Comparison of ENCODE assay signal across 1 cellular context in genomic region chr9:136400038-136400834, GRCh38.
A peak's percentile ranks its signal among the peaks of the same experiment; 100 is the strongest.
TF ChIP-seq lines count a peak whose summit lies in the region.

A gene with protein sequence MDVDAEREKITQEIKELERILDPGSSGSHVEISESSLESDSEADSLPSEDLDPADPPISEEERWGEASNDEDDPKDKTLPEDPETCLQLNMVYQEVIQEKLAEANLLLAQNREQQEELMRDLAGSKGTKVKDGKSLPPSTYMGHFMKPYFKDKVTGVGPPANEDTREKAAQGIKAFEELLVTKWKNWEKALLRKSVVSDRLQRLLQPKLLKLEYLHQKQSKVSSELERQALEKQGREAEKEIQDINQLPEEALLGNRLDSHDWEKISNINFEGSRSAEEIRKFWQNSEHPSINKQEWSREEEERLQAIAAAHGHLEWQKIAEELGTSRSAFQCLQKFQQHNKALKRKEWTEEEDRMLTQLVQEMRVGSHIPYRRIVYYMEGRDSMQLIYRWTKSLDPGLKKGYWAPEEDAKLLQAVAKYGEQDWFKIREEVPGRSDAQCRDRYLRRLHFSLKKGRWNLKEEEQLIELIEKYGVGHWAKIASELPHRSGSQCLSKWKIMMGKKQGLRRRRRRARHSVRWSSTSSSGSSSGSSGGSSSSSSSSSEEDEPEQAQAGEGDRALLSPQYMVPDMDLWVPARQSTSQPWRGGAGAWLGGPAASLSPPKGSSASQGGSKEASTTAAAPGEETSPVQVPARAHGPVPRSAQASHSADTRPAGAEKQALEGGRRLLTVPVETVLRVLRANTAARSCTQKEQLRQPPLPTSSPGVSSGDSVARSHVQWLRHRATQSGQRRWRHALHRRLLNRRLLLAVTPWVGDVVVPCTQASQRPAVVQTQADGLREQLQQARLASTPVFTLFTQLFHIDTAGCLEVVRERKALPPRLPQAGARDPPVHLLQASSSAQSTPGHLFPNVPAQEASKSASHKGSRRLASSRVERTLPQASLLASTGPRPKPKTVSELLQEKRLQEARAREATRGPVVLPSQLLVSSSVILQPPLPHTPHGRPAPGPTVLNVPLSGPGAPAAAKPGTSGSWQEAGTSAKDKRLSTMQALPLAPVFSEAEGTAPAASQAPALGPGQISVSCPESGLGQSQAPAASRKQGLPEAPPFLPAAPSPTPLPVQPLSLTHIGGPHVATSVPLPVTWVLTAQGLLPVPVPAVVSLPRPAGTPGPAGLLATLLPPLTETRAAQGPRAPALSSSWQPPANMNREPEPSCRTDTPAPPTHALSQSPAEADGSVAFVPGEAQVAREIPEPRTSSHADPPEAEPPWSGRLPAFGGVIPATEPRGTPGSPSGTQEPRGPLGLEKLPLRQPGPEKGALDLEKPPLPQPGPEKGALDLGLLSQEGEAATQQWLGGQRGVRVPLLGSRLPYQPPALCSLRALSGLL (N-terminal part only) (minus strand): TSS chr9:136400170. CDS start chr9:136398428, 1,742 bp downstream.

TF ChIP-seq in K562, 482 proteins besides CTCF, POLR2A, EP300 and RAD21 (continued from another document and continues in another):
- TF ChIP-seq HES1 (IDR thresholded peaks at IDR 0.05; ENCODE audit: low read depth) = no peak
- no peak for TF ChIP-seq ZNF668 (CRISPR knock-in tag; IDR thresholded peaks at IDR 0.05)
- peak; percentile 44; the same call in 1 of the 2 replicates for TF ChIP-seq ZKSCAN1 (IDR thresholded peaks at IDR 0.05; ENCODE audit: low read depth, low read length)
- TF ChIP-seq HIVEP1 (CRISPR knock-in tag; IDR thresholded peaks at IDR 0.05) = no peak
- no peak for TF ChIP-seq NFATC3 (IDR thresholded peaks at IDR 0.05)
- TF ChIP-seq, protein P1, sequence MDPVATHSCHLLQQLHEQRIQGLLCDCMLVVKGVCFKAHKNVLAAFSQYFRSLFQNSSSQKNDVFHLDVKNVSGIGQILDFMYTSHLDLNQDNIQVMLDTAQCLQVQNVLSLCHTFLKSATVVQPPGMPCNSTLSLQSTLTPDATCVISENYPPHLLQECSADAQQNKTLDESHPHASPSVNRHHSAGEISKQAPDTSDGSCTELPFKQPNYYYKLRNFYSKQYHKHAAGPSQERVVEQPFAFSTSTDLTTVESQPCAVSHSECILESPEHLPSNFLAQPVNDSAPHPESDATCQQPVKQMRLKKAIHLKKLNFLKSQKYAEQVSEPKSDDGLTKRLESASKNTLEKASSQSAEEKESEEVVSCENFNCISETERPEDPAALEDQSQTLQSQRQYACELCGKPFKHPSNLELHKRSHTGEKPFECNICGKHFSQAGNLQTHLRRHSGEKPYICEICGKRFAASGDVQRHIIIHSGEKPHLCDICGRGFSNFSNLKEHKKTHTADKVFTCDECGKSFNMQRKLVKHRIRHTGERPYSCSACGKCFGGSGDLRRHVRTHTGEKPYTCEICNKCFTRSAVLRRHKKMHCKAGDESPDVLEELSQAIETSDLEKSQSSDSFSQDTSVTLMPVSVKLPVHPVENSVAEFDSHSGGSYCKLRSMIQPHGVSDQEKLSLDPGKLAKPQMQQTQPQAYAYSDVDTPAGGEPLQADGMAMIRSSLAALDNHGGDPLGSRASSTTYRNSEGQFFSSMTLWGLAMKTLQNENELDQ (CRISPR knock-in tag; IDR thresholded peaks at IDR 0.05; ENCODE audit: borderline replicate concordance) = no peak
- TF ChIP-seq ZNF408 (CRISPR knock-in tag; IDR thresholded peaks at IDR 0.05; ENCODE audit: low read depth) = no peak
- TF ChIP-seq CBX1 (IDR thresholded peaks at IDR 0.05; ENCODE audit: low read depth) = 0 out of 2 replicates have a peak, but pooled peaks have one; percentile 47
- no peak for TF ChIP-seq ZNF354B (CRISPR knock-in tag; IDR thresholded peaks at IDR 0.05)
- no peak for TF ChIP-seq ZNF79 (CRISPR knock-in tag; IDR thresholded peaks at IDR 0.05; ENCODE audit: low read depth)
- no peak for TF ChIP-seq FOXA3 (CRISPR knock-in tag; conservative IDR thresholded peaks at IDR 0.05 in 1 of 2, IDR thresholded peaks at IDR 0.05 in 1 of 2)
- no peak for TF ChIP-seq ASH1L (IDR thresholded peaks at IDR 0.05; ENCODE audit: borderline replicate concordance, low read depth, partially characterized antibody)
- TF ChIP-seq ZFP30 (CRISPR knock-in tag; IDR thresholded peaks at IDR 0.05; ENCODE audit: borderline replicate concordance) = no peak
- no peak for TF ChIP-seq ZFPM2 (CRISPR knock-in tag; IDR thresholded peaks at IDR 0.05)
- peak; percentile 76 to 81 for TF ChIP-seq MAZ (CRISPR knock-in tag; conservative IDR thresholded peaks at IDR 0.05 in 1 of 2, IDR thresholded peaks at IDR 0.05 in 1 of 2)
- TF ChIP-seq KAT8 (IDR thresholded peaks at IDR 0.05; ENCODE audit: low read depth) = no peak
- no peak for TF ChIP-seq PBX2 (CRISPR knock-in tag; IDR thresholded peaks at IDR 0.05; ENCODE audit: low read depth)
- no peak for TF ChIP-seq PBX2 (tag; conservative IDR thresholded peaks at IDR 0.05; ENCODE audit: low read depth)
- no peak for TF ChIP-seq MEF2A (IDR thresholded peaks at IDR 0.05; ENCODE audit: control insufficient read depth, low read depth, low read length)
- TF ChIP-seq, protein P2, sequence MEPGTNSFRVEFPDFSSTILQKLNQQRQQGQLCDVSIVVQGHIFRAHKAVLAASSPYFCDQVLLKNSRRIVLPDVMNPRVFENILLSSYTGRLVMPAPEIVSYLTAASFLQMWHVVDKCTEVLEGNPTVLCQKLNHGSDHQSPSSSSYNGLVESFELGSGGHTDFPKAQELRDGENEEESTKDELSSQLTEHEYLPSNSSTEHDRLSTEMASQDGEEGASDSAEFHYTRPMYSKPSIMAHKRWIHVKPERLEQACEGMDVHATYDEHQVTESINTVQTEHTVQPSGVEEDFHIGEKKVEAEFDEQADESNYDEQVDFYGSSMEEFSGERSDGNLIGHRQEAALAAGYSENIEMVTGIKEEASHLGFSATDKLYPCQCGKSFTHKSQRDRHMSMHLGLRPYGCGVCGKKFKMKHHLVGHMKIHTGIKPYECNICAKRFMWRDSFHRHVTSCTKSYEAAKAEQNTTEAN (CRISPR knock-in tag; IDR thresholded peaks at IDR 0.05) = no peak
- no peak for TF ChIP-seq SNAPC5 (CRISPR knock-in tag; IDR thresholded peaks at IDR 0.05)
- TF ChIP-seq, protein P3, sequence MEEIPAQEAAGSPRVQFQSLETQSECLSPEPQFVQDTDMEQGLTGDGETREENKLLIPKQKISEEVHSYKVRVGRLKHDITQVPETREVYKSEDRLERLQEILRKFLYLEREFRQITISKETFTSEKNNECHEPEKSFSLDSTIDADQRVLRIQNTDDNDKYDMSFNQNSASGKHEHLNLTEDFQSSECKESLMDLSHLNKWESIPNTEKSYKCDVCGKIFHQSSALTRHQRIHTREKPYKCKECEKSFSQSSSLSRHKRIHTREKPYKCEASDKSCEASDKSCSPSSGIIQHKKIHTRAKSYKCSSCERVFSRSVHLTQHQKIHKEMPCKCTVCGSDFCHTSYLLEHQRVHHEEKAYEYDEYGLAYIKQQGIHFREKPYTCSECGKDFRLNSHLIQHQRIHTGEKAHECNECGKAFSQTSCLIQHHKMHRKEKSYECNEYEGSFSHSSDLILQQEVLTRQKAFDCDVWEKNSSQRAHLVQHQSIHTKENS (CRISPR knock-in tag; IDR thresholded peaks at IDR 0.05) = no peak
- no peak for TF ChIP-seq EHMT2 (IDR thresholded peaks at IDR 0.05)
- no peak for TF ChIP-seq ZNF316 (IDR thresholded peaks at IDR 0.05)
- no peak for TF ChIP-seq HEY1 (CRISPR knock-in tag; IDR thresholded peaks at IDR 0.05; ENCODE audit: borderline replicate concordance)
- no peak for TF ChIP-seq NFRKB (IDR thresholded peaks at IDR 0.05; ENCODE audit: low read depth)
- TF ChIP-seq ZKSCAN8 (CRISPR knock-in tag; IDR thresholded peaks at IDR 0.05) = no peak
- TF ChIP-seq PRPF4 (IDR thresholded peaks at IDR 0.05; ENCODE audit: insufficient read depth, low read depth, low read length, poor library complexity, severe bottlenecking) = no peak
- TF ChIP-seq PPARD (CRISPR knock-in tag; IDR thresholded peaks at IDR 0.05) = no peak
- TF ChIP-seq ZNF280B (CRISPR knock-in tag; IDR thresholded peaks at IDR 0.05) = no peak
- TF ChIP-seq CREM (IDR thresholded peaks at IDR 0.05; ENCODE audit: low read depth) = peak; percentile 85
- no peak for TF ChIP-seq POLR3A (IDR thresholded peaks at IDR 0.05; ENCODE audit: borderline replicate concordance, extremely low read depth, insufficient read depth, insufficient read length)
- no peak for TF ChIP-seq KDM1A (IDR thresholded peaks at IDR 0.05)
- no peak for TF ChIP-seq ZNF551 (CRISPR knock-in tag; IDR thresholded peaks at IDR 0.05)
- TF ChIP-seq TEAD4 (IDR thresholded peaks at IDR 0.05; ENCODE audit: low read length) = no peak
- no peak for TF ChIP-seq TEAD4 (CRISPR knock-in tag; IDR thresholded peaks at IDR 0.05; ENCODE audit: borderline replicate concordance)
- peak; percentile 63 to 76; a peak in 2 of 4 replicates for TF ChIP-seq SIN3A (IDR thresholded peaks at IDR 0.05; ENCODE audit: borderline replicate concordance in 2 of 2, control insufficient read depth in 1 of 2, low read depth in 2 of 2, low read length in 2 of 2)
- peak; percentile 78 for TF ChIP-seq TAF1 (IDR thresholded peaks at IDR 0.05; ENCODE audit: control insufficient read depth, extremely low read depth, insufficient read depth, low read length, severe bottlenecking)
- 0 out of 2 replicates have a peak, but pooled peaks have one; percentile 3 for TF ChIP-seq SP1 (CRISPR knock-in tag; IDR thresholded peaks at IDR 0.05)
- peak; percentile 84 for TF ChIP-seq RFX1 (IDR thresholded peaks at IDR 0.05)
- TF ChIP-seq NR4A1 (CRISPR knock-in tag; IDR thresholded peaks at IDR 0.05) = no peak
- TF ChIP-seq NR4A1 (tag; IDR thresholded peaks at IDR 0.05) = no peak
- no peak for TF ChIP-seq NELFE (IDR thresholded peaks at IDR 0.05; ENCODE audit: insufficient read depth, insufficient read length)
- TF ChIP-seq SAFB (IDR thresholded peaks at IDR 0.05; ENCODE audit: borderline replicate concordance, low read depth, low read length) = 0 out of 2 replicates have a peak, but pooled peaks have one; percentile 43
- TF ChIP-seq, protein P4, sequence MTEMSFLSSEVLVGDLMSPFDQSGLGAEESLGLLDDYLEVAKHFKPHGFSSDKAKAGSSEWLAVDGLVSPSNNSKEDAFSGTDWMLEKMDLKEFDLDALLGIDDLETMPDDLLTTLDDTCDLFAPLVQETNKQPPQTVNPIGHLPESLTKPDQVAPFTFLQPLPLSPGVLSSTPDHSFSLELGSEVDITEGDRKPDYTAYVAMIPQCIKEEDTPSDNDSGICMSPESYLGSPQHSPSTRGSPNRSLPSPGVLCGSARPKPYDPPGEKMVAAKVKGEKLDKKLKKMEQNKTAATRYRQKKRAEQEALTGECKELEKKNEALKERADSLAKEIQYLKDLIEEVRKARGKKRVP (CRISPR knock-in tag; IDR thresholded peaks at IDR 0.05) = 0 out of 2 replicates have a peak, but pooled peaks have one; percentile 17
- no peak for TF ChIP-seq HNRNPLL (IDR thresholded peaks at IDR 0.05; ENCODE audit: low read depth, low read length, poor library complexity, severe bottlenecking)
- TF ChIP-seq ZNF41 (CRISPR knock-in tag; conservative IDR thresholded peaks at IDR 0.05) = no peak
- peak; percentile 68; the same call in 1 of the 2 replicates for TF ChIP-seq TCF7 (IDR thresholded peaks at IDR 0.05; ENCODE audit: borderline replicate concordance)
- TF ChIP-seq YBX1 (IDR thresholded peaks at IDR 0.05) = no peak
- no peak for TF ChIP-seq TRIM24 (IDR thresholded peaks at IDR 0.05)
